Comparison of ENCODE assay signal across 28 cellular contexts in the genomic region with DNA sequence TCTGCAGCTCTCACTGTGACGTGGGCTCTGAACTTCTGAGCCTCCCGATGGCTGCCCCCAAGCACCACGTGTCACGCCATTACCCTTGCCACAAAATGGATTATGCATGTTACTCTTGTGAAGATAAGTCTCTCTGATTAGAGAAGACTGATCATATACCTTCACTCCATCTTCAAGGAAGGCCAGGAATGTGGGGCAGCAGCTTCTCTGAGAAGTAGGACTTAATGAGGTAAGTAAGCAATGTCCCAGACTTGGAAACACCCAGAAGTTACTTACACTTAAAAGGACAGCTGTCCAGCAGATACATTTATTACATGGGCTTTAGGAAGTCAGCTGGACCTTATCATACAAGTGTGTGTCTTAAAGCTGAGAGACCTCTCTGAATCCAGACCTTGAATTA.
"Had no signal": no experiment of that assay in that cellular context is flagged by ENCODE, and none has a peak within 500 bp of the region (broad histone marks: within the 10 kb centered on the region; RNA-seq: fewer than 3 reads in every experiment).

No MANE protein-coding gene starts in this region.

- ATAC-seq: heart right ventricle; natural killer cell; pancreas; right lobe of liver; stimulated activated naive CD8-positive, alpha-beta T cell treated with anti-CD3 and anti-CD28 coated beads, Interleukin-15, amount 100 ng/mL, for 72 hours had no signal

- H3K4me1 ChIP-seq: pancreas, suprapubic skin had no signal

- H3K27me3 ChIP-seq: esophagus squamous epithelium, heart right ventricle, pancreas, right lobe of liver, suprapubic skin, upper lobe of left lung had no signal

- H3K9me3 Mint-ChIP-seq: natural killer cell; stimulated activated naive CD8-positive, alpha-beta T cell treated with anti-CD3 and anti-CD28 coated beads, Interleukin-15, amount 100 ng/mL, for 72 hours had no signal

- H3K36me3 ChIP-seq: esophagus squamous epithelium, heart right ventricle, neutrophil, pancreas, right lobe of liver, suprapubic skin, upper lobe of left lung had no signal

- H3K4me3 ChIP-seq: coronary artery, esophagus squamous epithelium, heart right ventricle, lung, pancreas, right lobe of liver, suprapubic skin, upper lobe of left lung had no signal

- H3K27ac ChIP-seq: coronary artery, neutrophil, pancreas, right lobe of liver, suprapubic skin, upper lobe of left lung had no signal

- H3K27me3 Mint-ChIP-seq: stimulated activated naive CD8-positive, alpha-beta T cell treated with anti-CD3 and anti-CD28 coated beads, Interleukin-15, amount 100 ng/mL, for 72 hours had no signal

- H3K4me1 Mint-ChIP-seq: stimulated activated naive CD8-positive, alpha-beta T cell treated with anti-CD3 and anti-CD28 coated beads, Interleukin-15, amount 100 ng/mL, for 72 hours had no signal

- H3K27ac Mint-ChIP-seq: immature natural killer cell; memory B cell; natural killer cell; stimulated activated naive CD8-positive, alpha-beta T cell treated with anti-CD3 and anti-CD28 coated beads, Interleukin-15, amount 100 ng/mL, for 72 hours had no signal

- H3K36me3 Mint-ChIP-seq: natural killer cell had no signal

- H3K4me3 Mint-ChIP-seq: immature natural killer cell; memory B cell; natural killer cell; stimulated activated naive CD8-positive, alpha-beta T cell treated with anti-CD3 and anti-CD28 coated beads, Interleukin-15, amount 100 ng/mL, for 72 hours had no signal

- H3K9me3 ChIP-seq: neutrophil, pancreas, right lobe of liver, suprapubic skin had no signal

- DNase-seq: dermis blood vessel endothelial cell; effector memory CD4-positive, alpha-beta T cell; erythroblast; esophagus squamous epithelium; foreskin melanocyte; glutamatergic neuron; heart right ventricle; hippocampal formation; immature natural killer cell; islet precursor cell; natural killer cell; pancreas; right lobe of liver; small intestine; stimulated activated CD4-positive, alpha-beta T cell treated with anti-CD3 and anti-CD28 coated beads, Interleukin-12 subunit alpha, Interleukin-12 subunit beta, amount 100 ng/mL, for 4 hours; stimulated activated CD4-positive, alpha-beta T cell treated with anti-CD3 and anti-CD28 coated beads, Interleukin-1b, Interleukin-23, amount 100 ng/mL, for 48 hours; stimulated activated CD4-positive, alpha-beta T cell treated with anti-CD3 and anti-CD28 coated beads, Interleukin-4, amount 100 ng/mL, for 1 hour; stimulated activated CD8-positive, alpha-beta memory T cell treated with anti-CD3 and anti-CD28 coated beads, Interleukin-4, amount 100 ng/mL, for 48 hours; stimulated activated naive CD4-positive, alpha-beta T cell; stimulated activated naive CD8-positive, alpha-beta T cell treated with anti-CD3 and anti-CD28 coated beads, Interleukin-15, amount 100 ng/mL, for 72 hours; upper lobe of left lung had no signal

- FAIRE-seq: endothelial cell of umbilical vein, pancreas, small intestine, urothelium cell line had no signal
